In genomic region chr14:91872011-91872476, GRCh38 we compare ENCODE assay signal across 1 cellular context.
TF ChIP-seq lines count a peak whose summit lies in the region.

No MANE protein-coding gene starts in this region.

TF ChIP-seq in GM23338, 12 proteins besides CTCF, POLR2A, EP300 and RAD21 (continued from another document):
- TF ChIP-seq ZNF462 (CRISPR knock-in tag; IDR thresholded peaks at IDR 0.05) = no peak
